Comparison of ENCODE assay signal across 18 cellular contexts in the genomic region with DNA sequence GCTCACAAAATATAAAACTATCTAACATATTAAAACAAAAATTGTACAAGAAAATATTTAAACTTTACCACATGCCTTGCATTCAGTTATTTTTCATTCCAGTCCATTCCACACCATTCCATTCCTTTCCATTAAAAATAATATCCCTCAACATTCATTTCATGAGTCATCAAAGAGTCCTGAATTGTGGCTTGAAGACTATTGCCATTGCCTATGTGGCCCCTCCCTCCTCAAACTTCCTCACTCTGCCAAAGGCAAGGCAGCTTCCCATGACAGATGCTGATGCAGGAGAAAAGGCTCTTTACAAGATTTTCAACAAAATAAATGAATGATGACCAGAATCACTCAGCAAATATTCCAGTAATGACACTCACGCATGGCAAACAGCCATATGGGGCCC. TPM values are rescaled to one million over a fixed set of nuclear protein-coding genes. Genes with fewer than 3 reads are reported as not detected.
DNase-seq lines count a peak whose midpoint lies in the region; ATAC-seq, FAIRE-seq and TF ChIP-seq lines count a peak whose summit lies in the region.
"Had no signal": no experiment of that assay in that cellular context is flagged by ENCODE, and none has a peak within 500 bp of the region (broad histone marks: within the 10 kb centered on the region; RNA-seq: fewer than 3 reads in every experiment).

No MANE protein-coding gene starts in this region.

- FAIRE-seq in keratinocyte (lab: Jason Lieb, UNC) = peak; percentile 90
- FAIRE-seq: K562 had no signal

- no peak for ATAC-seq in HG03469 (IDR thresholded peaks at IDR 0.05; ENCODE audit: unreplicated experiment)
- no peak for ATAC-seq in activated T-helper 17 cell treated with anti-CD3 and anti-CD28 coated beads, Interleukin-2, amount 50 U/mL, for 72 hours (replicated peaks)
- ATAC-seq: K562 had no signal

- dilution Hi-C loops in keratinocyte (cut with MboI; ENCODE audit: extremely low pct_ligation_motif_present, low sequenced_read_pairs) = no loop called here

- peak overlapping the region; percentile 71 for H3K27ac ChIP-seq in keratinocyte (ENCODE audit: control insufficient read depth, insufficient read depth, low read length)
- H3K27ac ChIP-seq: colonic mucosa, heart left ventricle, right atrium auricular region had no signal

- no peak overlapping the region for H2AFZ ChIP-seq in keratinocyte (ENCODE audit: control insufficient read depth, low read length)

- H3K9ac ChIP-seq in keratinocyte (ENCODE audit: control insufficient read depth, extremely low read depth, insufficient read depth, low read length) = peak overlapping the region; percentile 22

- H3K4me3 ChIP-seq in AG10803 (ENCODE audit: low read length) (no peak overlapping the region), astrocyte of the spinal cord (ENCODE audit: low read depth, low read length) (no peak overlapping the region), keratinocyte (ENCODE audit: control insufficient read depth in 2 of 3, extremely low read depth in 1 of 3, insufficient read depth in 2 of 3, low read depth in 1 of 3, low read length in 3 of 3) (no peak overlapping the region)
- H3K4me3 ChIP-seq: colonic mucosa, heart left ventricle, K562, right atrium auricular region had no signal

- H3K4me1 ChIP-seq in keratinocyte (ENCODE audit: control insufficient read depth, extremely low read depth, insufficient read depth, low read length) = peaks cover 13% of the 10 kb centered on the region
- H3K4me1 ChIP-seq: colonic mucosa, right atrium auricular region had no signal

- DNase-seq in AG10803 (ENCODE audit: low read depth) (peak; percentile 82), HS-27A (ENCODE audit: low read depth) (peak; percentile 82), astrocyte of the spinal cord (ENCODE audit: low read depth, low spot score) (peak; percentile 50), keratinocyte (ENCODE audit: low read depth, low spot score) (no peak), DMS153 treated with DMSO at 0.1 percent for 48 hours (lab: John Stamatoyannopoulos, UW; ENCODE audit: unreplicated experiment) (no peak), NCI-H2107 treated with DMSO at 0.1 percent for 48 hours (lab: John Stamatoyannopoulos, UW; ENCODE audit: unreplicated experiment) (no peak)
- DNase-seq: activated CD4-positive, CD25-positive, alpha-beta regulatory T cell; activated effector memory CD4-positive, alpha-beta T cell treated with anti-CD3 and anti-CD28 coated beads, Interleukin-2, amount 50 U/mL, for 16 hours; colonic mucosa; heart left ventricle; islet precursor cell; NCI-H1105; SIG-M5 had no signal

- H3K79me2 ChIP-seq in keratinocyte (ENCODE audit: control insufficient read depth, insufficient read depth, low read length) = no peaks in the 10 kb centered on the region

- peak overlapping the region; percentile 35 for H3K4me2 ChIP-seq in keratinocyte (ENCODE audit: control insufficient read depth, extremely low read depth, insufficient read depth, low read depth, low read length)

- no peaks in the 10 kb centered on the region for H4K20me1 ChIP-seq in keratinocyte (ENCODE audit: control insufficient read depth, extremely low read depth, insufficient read depth, low read length)

- H3K27me3 ChIP-seq in keratinocyte (ENCODE audit: control insufficient read depth, extremely low read depth, insufficient read depth, low read length) = no peaks in the 10 kb centered on the region
- H3K27me3 ChIP-seq: colonic mucosa, right atrium auricular region had no signal

- H3K9me1 ChIP-seq in keratinocyte (ENCODE audit: control insufficient read depth, extremely low read depth, insufficient read depth, low read length) = no peaks in the 10 kb centered on the region

- peaks cover 58% of the 10 kb centered on the region for H3K27me3 Mint-ChIP-seq in activated T-helper 17 cell treated with anti-CD3 and anti-CD28 coated beads, Interleukin-2, amount 50 U/mL, for 72 hours

- TF ChIP-seq CTCF in AG10803 (conservative IDR thresholded peaks at IDR 0.05; ENCODE audit: low read length) = no peak
- TF ChIP-seq CTCF in astrocyte of the spinal cord (IDR thresholded peaks at IDR 0.05; ENCODE audit: low read depth, low read length) = no peak
- TF ChIP-seq CTCF in keratinocyte (optimal IDR thresholded peaks at IDR 0.05 in 1 of 3, IDR thresholded peaks at IDR 0.05 in 1 of 3, conservative IDR thresholded peaks at IDR 0.05 in 1 of 3; ENCODE audit: extremely low read depth in 1 of 3, insufficient read depth in 2 of 3, low read length in 3 of 3) = no peak

- H3K27ac Mint-ChIP-seq in activated T-helper 17 cell treated with anti-CD3 and anti-CD28 coated beads, Interleukin-2, amount 50 U/mL, for 72 hours = no peak overlapping the region

- in situ Hi-C loops in astrocyte of the spinal cord (cut with HindIII; ENCODE audit: low sequenced_read_pairs) = no loop called here

- H3K9me3 ChIP-seq in keratinocyte (ENCODE audit: control insufficient read depth, low read depth, low read length) = no peaks in the 10 kb centered on the region
- H3K9me3 ChIP-seq: colonic mucosa, heart left ventricle, right atrium auricular region had no signal

- H3K9me3 Mint-ChIP-seq in activated T-helper 17 cell treated with anti-CD3 and anti-CD28 coated beads, Interleukin-2, amount 50 U/mL, for 72 hours = no peaks in the 10 kb centered on the region

- H3K4me3 Mint-ChIP-seq in activated T-helper 17 cell treated with anti-CD3 and anti-CD28 coated beads, Interleukin-2, amount 50 U/mL, for 72 hours = no peak overlapping the region

- H3K36me3 ChIP-seq in keratinocyte (ENCODE audit: control insufficient read depth in 2 of 2, extremely low read depth in 1 of 2, insufficient read depth in 2 of 2, low read length in 2 of 2) = no peaks in the 10 kb centered on the region
- H3K36me3 ChIP-seq: colonic mucosa, right atrium auricular region had no signal

- H3K36me3 Mint-ChIP-seq in activated T-helper 17 cell treated with anti-CD3 and anti-CD28 coated beads, Interleukin-2, amount 50 U/mL, for 72 hours (ENCODE audit: low read depth) = no peaks in the 10 kb centered on the region

- H3K4me1 Mint-ChIP-seq in activated T-helper 17 cell treated with anti-CD3 and anti-CD28 coated beads, Interleukin-2, amount 50 U/mL, for 72 hours = no peaks in the 10 kb centered on the region

RNA-seq across cellular contexts. Expression of a gene that starts 31.7 kb away (rescaled TPM):
- polyA plus RNA-seq in keratinocyte = 1.2 to 1.5 TPM (median 1.3 TPM) in 3 replicates
- 6.0 TPM for polyA plus RNA-seq in keratinocyte (2011; ENCODE audit: low read depth)
- 1.2 and 1.8 TPM in 2 replicates for polyA plus RNA-seq in keratinocyte (2011; cell fraction: cytosol; rRNA removed)
- polyA plus RNA-seq in keratinocyte (2011; cell fraction: nucleus; rRNA removed) = 1.1 and 1.6 TPM in 2 replicates
- 0.92 and 7.4 TPM in 2 replicates for polyA plus RNA-seq in keratinocyte (2012; ENCODE audit: low replicate concordance)
- 0.49 to 3.0 TPM (median 1.0 TPM) in 3 replicates for polyA minus RNA-seq in keratinocyte
- 1.2 TPM for polyA minus RNA-seq in keratinocyte (2011; cell fraction: cytosol; rRNA and poly(A)+ RNA removed)
- 0.70 and 1.2 TPM in 2 replicates for polyA minus RNA-seq in keratinocyte (2011; cell fraction: nucleus; rRNA and poly(A)+ RNA removed)
- total RNA-seq in activated T-helper 17 cell treated with anti-CD3 and anti-CD28 coated beads, Interleukin-2, amount 50 U/mL, for 72 hours = under 1 TPM in 1 of 2 donors, not detected in 1; 0.06 TPM
- total RNA-seq: K562; T-helper 2 cell treated with Interferon-gamma antibody and Interleukin-4, amounts not matched to agents 100 ng/mL and 5 ng/mL, for 36 hours had no signal
- polyA plus RNA-seq: K562 had no signal

Comparison
In these comparisons a context has a peak if more than half of its experiments do, and no peak if none do; other contexts are left out.
1. DNase-seq: peak in AG10803 (single experiment), HS-27A (single experiment) and astrocyte of the spinal cord (single experiment); none in keratinocyte (single experiment), DMS153 treated with DMSO at 0.1 percent for 48 hours (single experiment) and NCI-H2107 treated with DMSO at 0.1 percent for 48 hours (single experiment).